ENCODE assay signal across 24 cellular contexts in genomic region chr11:76188873-76189272, GRCh38. TPM values are rescaled to one million over a fixed set of nuclear protein-coding genes. Genes with fewer than 3 reads are reported as not detected.
"Had no signal": no experiment of that assay in that cellular context is flagged by ENCODE, and none has a peak within 500 bp of the region (broad histone marks: within the 10 kb centered on the region; RNA-seq: fewer than 3 reads in every experiment).

No MANE protein-coding gene starts in this region.

- FAIRE-seq: kidney had no signal

- H3K36me3 ChIP-seq: esophagus squamous epithelium, ovary, prostate gland, right lobe of liver, thoracic aorta, transverse colon had no signal

- H3K4me1 Mint-ChIP-seq: stimulated activated memory B cell treated with anti-CD40 and anti-IgM and Interleukin-4, amounts not matched to agents 10 μg/mL and 1 μg/mL and 100 μg/mL, for 72 hours had no signal

- H3K27me3 Mint-ChIP-seq: effector memory CD8-positive, alpha-beta T cell; stimulated activated naive CD8-positive, alpha-beta T cell treated with anti-CD3 and anti-CD28 coated beads, Interleukin-15, Interleukin-2, amounts not matched to agents 100 ng/mL and 50 ng/mL, for 24 hours had no signal

- H3K9me3 Mint-ChIP-seq: effector memory CD8-positive, alpha-beta T cell; naive B cell; nephron progenitor cell; stimulated activated memory B cell treated with anti-CD40 and anti-IgM and Interleukin-4, amounts not matched to agents 10 μg/mL and 1 μg/mL and 100 μg/mL, for 72 hours; stimulated activated naive CD8-positive, alpha-beta T cell treated with anti-CD3 and anti-CD28 coated beads, Interleukin-15, Interleukin-2, amounts not matched to agents 100 ng/mL and 50 ng/mL, for 24 hours had no signal

- H2AFZ ChIP-seq: hepatocyte had no signal

- H3K27ac Mint-ChIP-seq: naive B cell; nephron progenitor cell; stimulated activated memory B cell treated with anti-CD40 and anti-IgM and Interleukin-4, amounts not matched to agents 10 μg/mL and 1 μg/mL and 100 μg/mL, for 72 hours; stimulated activated naive CD8-positive, alpha-beta T cell treated with anti-CD3 and anti-CD28 coated beads, Interleukin-15, Interleukin-2, amounts not matched to agents 100 ng/mL and 50 ng/mL, for 24 hours had no signal

- ATAC-seq: effector memory CD8-positive, alpha-beta T cell; gastroesophageal sphincter; left colon; left ventricle myocardium superior; right lobe of liver; stimulated activated memory B cell treated with anti-CD40 and anti-IgM and Interleukin-4, amounts not matched to agents 10 μg/mL and 1 μg/mL and 100 μg/mL, for 72 hours had no signal

- H3K79me2 ChIP-seq: hepatocyte had no signal

- H3K4me3 ChIP-seq: esophagus squamous epithelium, gastroesophageal sphincter, hepatocyte, lung, ovary, prostate gland, right lobe of liver, thoracic aorta, transverse colon had no signal

- H3K36me3 Mint-ChIP-seq: naive B cell; stimulated activated memory B cell treated with anti-CD40 and anti-IgM and Interleukin-4, amounts not matched to agents 10 μg/mL and 1 μg/mL and 100 μg/mL, for 72 hours had no signal

- H3K27me3 ChIP-seq: esophagus squamous epithelium, gastroesophageal sphincter, hepatocyte, ovary, right lobe of liver, transverse colon had no signal

- H3K4me1 ChIP-seq: prostate gland, right lobe of liver had no signal

- DNase-seq: effector memory CD8-positive, alpha-beta T cell; esophagus squamous epithelium; foreskin fibroblast; kidney; left colon; left ventricle myocardium superior; mesenchymal stem cell; naive B cell; nephron progenitor cell; nucleus accumbens; ovary; retina; right lobe of liver; stimulated activated CD4-positive, alpha-beta T cell treated with anti-CD3 and anti-CD28 coated beads, Interleukin-4, amount 100 ng/mL, for 1 hour; stimulated activated CD8-positive, alpha-beta memory T cell treated with anti-CD3 and anti-CD28 coated beads, Interleukin-4, amount 100 ng/mL, for 48 hours; transverse colon had no signal

- H3K9me3 ChIP-seq: esophagus squamous epithelium, gastroesophageal sphincter, ovary, prostate gland, right lobe of liver, thoracic aorta, transverse colon had no signal

- H3K27ac ChIP-seq: esophagus squamous epithelium, gastroesophageal sphincter, hepatocyte, ovary, prostate gland, right lobe of liver, thoracic aorta, transverse colon had no signal

- H3K4me2 ChIP-seq: hepatocyte had no signal

- H3K4me3 Mint-ChIP-seq: effector memory CD8-positive, alpha-beta T cell; nephron progenitor cell; stimulated activated memory B cell treated with anti-CD40 and anti-IgM and Interleukin-4, amounts not matched to agents 10 μg/mL and 1 μg/mL and 100 μg/mL, for 72 hours; stimulated activated naive CD8-positive, alpha-beta T cell treated with anti-CD3 and anti-CD28 coated beads, Interleukin-15, Interleukin-2, amounts not matched to agents 100 ng/mL and 50 ng/mL, for 24 hours had no signal

RNA-seq across cellular contexts. Expression of gene WNT11, which starts 17.4 kb away (rescaled TPM):
- total RNA-seq: epithelial cell of proximal tubule had no signal
